8 cellular contexts compared by ENCODE assay signal in the genomic region with DNA sequence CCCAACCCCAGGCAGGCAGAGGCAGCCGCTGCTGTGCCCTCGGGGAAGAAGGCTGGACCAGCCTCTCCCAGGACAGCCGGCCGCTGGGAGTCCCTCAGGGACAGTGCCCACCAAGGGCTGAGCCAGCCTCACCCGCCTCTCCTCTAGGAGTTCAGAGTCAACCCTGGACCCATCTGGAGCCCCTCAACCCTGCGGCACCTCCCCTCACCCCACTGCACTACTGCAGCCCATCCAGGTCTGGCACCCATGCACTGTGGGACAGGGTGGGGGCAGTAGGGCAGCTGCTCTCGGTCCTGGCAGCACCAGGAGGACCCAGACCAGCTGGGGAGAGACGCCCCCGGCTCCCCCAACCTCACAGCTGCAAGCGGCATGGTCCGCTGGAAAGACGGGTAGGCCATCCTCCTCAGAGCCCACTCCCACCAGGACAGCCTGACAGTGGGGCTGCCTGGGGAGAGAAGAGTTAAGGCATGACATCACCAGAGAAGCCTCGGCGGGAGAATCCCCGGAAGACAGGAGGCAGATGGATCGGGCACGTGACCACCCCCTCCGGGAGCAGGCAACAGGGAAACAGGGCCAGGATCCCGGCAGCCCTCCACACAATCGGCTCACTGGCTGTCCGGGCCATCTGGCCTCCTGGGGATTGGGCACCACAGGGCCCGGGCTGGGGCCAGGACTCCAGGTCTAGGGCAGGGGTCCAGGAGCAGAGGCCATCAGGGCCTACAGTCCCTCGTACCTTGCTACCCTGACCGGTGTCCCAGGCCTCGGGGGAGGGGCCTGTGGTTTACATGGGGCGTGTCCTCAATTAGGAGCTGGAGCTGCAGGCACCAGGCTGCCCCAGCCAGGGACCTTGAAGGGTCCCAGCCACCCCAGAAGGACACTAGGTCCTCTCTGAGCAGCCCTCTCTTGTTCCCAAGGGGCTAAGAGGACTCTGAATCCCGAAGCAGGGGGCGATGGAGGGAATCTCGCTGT. TPM values are rescaled to one million over a fixed set of nuclear protein-coding genes. Genes with fewer than 3 reads are reported as not detected.
DNase-seq lines count a peak whose midpoint lies in the region; ATAC-seq, FAIRE-seq and TF ChIP-seq lines count a peak whose summit lies in the region.

No MANE protein-coding gene starts in this region.

- FAIRE-seq in D721Med (lab: Jason Lieb, UNC) (no peak), GM12892 (lab: Jason Lieb, UNC) (no peak)

- H3K36me3 Mint-ChIP-seq in activated naive CD8-positive, alpha-beta T cell treated with anti-CD3 and anti-CD28 coated beads, Interleukin-2, amount 50 U/mL, for 24 hours (ENCODE audit: low read depth), result no peaks in the 10 kb centered on the region
- H3K36me3 Mint-ChIP-seq in osteocyte (ENCODE audit: unreplicated experiment), result no peaks in the 10 kb centered on the region

- intact Hi-C loops in cardiac septum (cut with DNase I), result no loop called here

- ATAC-seq in activated naive CD8-positive, alpha-beta T cell treated with anti-CD3 and anti-CD28 coated beads, Interleukin-2, amount 50 U/mL, for 24 hours, result no peak

- no peak for TF ChIP-seq CTCF in osteocyte (IDR thresholded peaks at IDR 0.05)
- TF ChIP-seq CTCF in D721Med (IDR thresholded peaks at IDR 0.05; ENCODE audit: insufficient read depth, missing control alignments), result no peak

- peak; percentile 86 for DNase-seq in DMS53 treated with DMSO at 0.1 percent for 48 hours (lab: John Stamatoyannopoulos, UW; ENCODE audit: unreplicated experiment)
- peak; percentile 10 for DNase-seq in NCI-H146 treated with DMSO at 0.1 percent for 48 hours (lab: John Stamatoyannopoulos, UW; ENCODE audit: unreplicated experiment)
- DNase-seq in activated naive CD8-positive, alpha-beta T cell treated with anti-CD3 and anti-CD28 coated beads, Interleukin-2, amount 50 U/mL, for 24 hours, result no peak
- DNase-seq in cardiac septum (ENCODE audit: low spot score), result peak; percentile 87
- DNase-seq in osteocyte (ENCODE audit: extremely low spot score, unreplicated experiment), result no peak
- DNase-seq in D721Med (ENCODE audit: insufficient read length, low spot score), result no peak
- DNase-seq in KBM-7, result no peak
- no peak for DNase-seq in GM12892 (ENCODE audit: insufficient read length)

- no peak overlapping the region for H3K27ac Mint-ChIP-seq in activated naive CD8-positive, alpha-beta T cell treated with anti-CD3 and anti-CD28 coated beads, Interleukin-2, amount 50 U/mL, for 24 hours
- peak overlapping the region; percentile 71 for H3K27ac Mint-ChIP-seq in osteocyte (ENCODE audit: unreplicated experiment)

- no peaks in the 10 kb centered on the region for H3K9me3 Mint-ChIP-seq in activated naive CD8-positive, alpha-beta T cell treated with anti-CD3 and anti-CD28 coated beads, Interleukin-2, amount 50 U/mL, for 24 hours
- no peaks in the 10 kb centered on the region for H3K9me3 Mint-ChIP-seq in osteocyte (ENCODE audit: unreplicated experiment)

- H3K4me1 Mint-ChIP-seq in activated naive CD8-positive, alpha-beta T cell treated with anti-CD3 and anti-CD28 coated beads, Interleukin-2, amount 50 U/mL, for 24 hours, result peaks cover 23% of the 10 kb centered on the region
- H3K4me1 Mint-ChIP-seq in osteocyte (ENCODE audit: unreplicated experiment), result peaks cover 34% of the 10 kb centered on the region

- H3K27me3 Mint-ChIP-seq in activated naive CD8-positive, alpha-beta T cell treated with anti-CD3 and anti-CD28 coated beads, Interleukin-2, amount 50 U/mL, for 24 hours, result no peaks in the 10 kb centered on the region
- no peaks in the 10 kb centered on the region for H3K27me3 Mint-ChIP-seq in osteocyte (ENCODE audit: unreplicated experiment)

- H3K4me3 Mint-ChIP-seq in activated naive CD8-positive, alpha-beta T cell treated with anti-CD3 and anti-CD28 coated beads, Interleukin-2, amount 50 U/mL, for 24 hours, result peak overlapping the region; percentile 83
- H3K4me3 Mint-ChIP-seq in osteocyte (ENCODE audit: unreplicated experiment), result peak overlapping the region; percentile 75

- in situ Hi-C loops in KBM-7 (cut with MboI; ENCODE audit: low pct_unique_long_range_greater_than_20kb, low sequenced_read_pairs), result no loop called here

- no peak for TF ChIP-seq POLR2A in GM12892 (IDR thresholded peaks at IDR 0.05; ENCODE audit: low read depth, low read length)

RNA-seq across cellular contexts. Expression of gene ACAP3, which starts 3.1 kb away (rescaled TPM):
- total RNA-seq in cardiac septum (60.8 TPM), osteocyte (62.7 and 73.8 TPM in 2 replicates)
- polyA plus RNA-seq in GM12892 (2012; ENCODE audit: missing spikeins), result 18.0 TPM

RNA-seq across cellular contexts. Expression of gene PUSL1, which starts 3.8 kb away (rescaled TPM):
- total RNA-seq in cardiac septum, result 10.5 TPM
- 21.5 and 22.1 TPM in 2 replicates for total RNA-seq in osteocyte
- polyA plus RNA-seq in GM12892 (2012; ENCODE audit: missing spikeins), result 3.1 TPM

RNA-seq across cellular contexts. Expression of gene INTS11, which starts 19.8 kb away (rescaled TPM):
- total RNA-seq in cardiac septum (73.8 TPM), osteocyte (101 and 106 TPM in 2 replicates)
- 53.6 TPM for polyA plus RNA-seq in GM12892 (2012; ENCODE audit: missing spikeins)

RNA-seq across cellular contexts. Expression of gene CPTP, which starts 20.0 kb away (rescaled TPM):
- total RNA-seq in cardiac septum, result 50.2 TPM
- total RNA-seq in osteocyte, result 23.5 and 24.7 TPM in 2 replicates
- 2.1 TPM for polyA plus RNA-seq in GM12892 (2012; ENCODE audit: missing spikeins)

RNA-seq across cellular contexts. Expression of gene SCNN1D, which starts 24.4 kb away (rescaled TPM):
- 2.4 TPM for total RNA-seq in cardiac septum
- 6.2 and 11.0 TPM in 2 replicates for total RNA-seq in osteocyte
- polyA plus RNA-seq in GM12892 (2012; ENCODE audit: missing spikeins), result 0.34 TPM

Comparison
In these comparisons a context has a peak if more than half of its experiments do, and no peak if none do; other contexts are left out.
1. DNase-seq: peak in DMS53 treated with DMSO at 0.1 percent for 48 hours (single experiment), NCI-H146 treated with DMSO at 0.1 percent for 48 hours (single experiment) and cardiac septum (single experiment); none in activated naive CD8-positive, alpha-beta T cell treated with anti-CD3 and anti-CD28 coated beads, Interleukin-2, amount 50 U/mL, for 24 hours (single experiment), osteocyte (single experiment), D721Med (single experiment), KBM-7 (single experiment) and GM12892 (single experiment).